11 cellular contexts compared by ENCODE assay signal in the genomic region with DNA sequence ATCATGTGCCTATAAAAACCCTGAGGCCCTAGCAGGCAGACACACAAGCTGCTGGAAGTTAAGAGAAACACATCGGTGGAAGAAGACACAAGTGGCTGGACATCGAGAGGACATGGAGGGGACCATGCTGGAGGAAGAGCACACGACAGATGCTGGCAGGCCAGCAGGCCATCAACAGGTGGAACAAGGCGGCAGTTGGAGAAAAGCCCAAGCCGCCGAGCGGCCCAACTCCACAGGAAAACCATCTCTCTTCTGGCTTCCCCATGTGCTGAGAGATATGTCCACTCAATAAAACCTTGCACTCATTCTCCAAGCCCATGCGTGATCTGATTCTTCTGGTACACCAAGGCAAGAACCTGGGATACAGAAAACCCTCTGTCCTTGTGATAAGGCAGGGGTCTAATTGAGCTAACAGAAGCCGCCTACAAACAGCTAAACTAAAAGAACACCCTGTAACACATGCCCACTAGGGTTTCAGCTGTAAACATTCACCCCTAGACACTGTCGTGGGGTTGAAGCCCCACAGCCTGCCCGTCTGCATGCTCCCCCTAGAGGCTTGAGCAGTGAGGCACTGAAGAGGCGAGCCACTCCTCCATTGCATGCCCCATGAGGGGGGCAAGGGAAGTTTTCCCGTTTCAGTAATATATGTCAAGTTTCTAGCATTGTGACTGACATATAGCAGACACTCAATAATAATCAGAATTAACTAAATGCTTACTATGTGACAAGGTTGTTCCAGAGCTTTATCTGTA. TPM values are rescaled to one million over a fixed set of nuclear protein-coding genes. Genes with fewer than 3 reads are reported as not detected.
DNase-seq lines count a peak whose midpoint lies in the region; ATAC-seq and TF ChIP-seq lines count a peak whose summit lies in the region.
"Had no signal": no experiment of that assay in that cellular context is flagged by ENCODE, and none has a peak within 500 bp of the region (broad histone marks: within the 10 kb centered on the region; RNA-seq: fewer than 3 reads in every experiment).

No MANE protein-coding gene starts in this region.

- no peaks in the 10 kb centered on the region for H3K36me3 Mint-ChIP-seq in activated naive CD8-positive, alpha-beta T cell treated with anti-CD3 and anti-CD28 coated beads for 36 hours
- H3K36me3 Mint-ChIP-seq: natural killer cell treated with Interleukin-12 subunit alpha and Interleukin-12 subunit beta and Interleukin-15 and Interleukin-18, amount 100 ng/mL, for 72 hours had no signal

- H3K4me1 Mint-ChIP-seq in activated naive CD8-positive, alpha-beta T cell treated with anti-CD3 and anti-CD28 coated beads for 36 hours: peaks cover 1% of the 10 kb centered on the region

- no peak overlapping the region for H3K4me3 ChIP-seq in retinal pigment epithelial cell (ENCODE audit: low read length)
- H3K4me3 ChIP-seq: BLaER1 had no signal

- peak; percentile 46 for TF ChIP-seq CTCF in retinal pigment epithelial cell (conservative IDR thresholded peaks at IDR 0.05; ENCODE audit: low read depth, low read length)

- ATAC-seq in activated CD4-positive, CD25-positive, alpha-beta regulatory T cell treated with anti-CD3 and anti-CD28 coated beads, Interleukin-2, amount 50 U/mL, for 24 hours: peak; percentile 32 to 62
- ATAC-seq in HG03520 (IDR thresholded peaks at IDR 0.05; ENCODE audit: unreplicated experiment): peak; percentile 68
- no peak for ATAC-seq in GM19467 (IDR thresholded peaks at IDR 0.05; ENCODE audit: unreplicated experiment)

- no peak for DNase-seq in activated CD4-positive, CD25-positive, alpha-beta regulatory T cell treated with anti-CD3 and anti-CD28 coated beads, Interleukin-2, amount 50 U/mL, for 72 hours
- DNase-seq in activated naive CD8-positive, alpha-beta T cell treated with anti-CD3 and anti-CD28 coated beads for 36 hours: peak; percentile 17
- DNase-seq in retinal pigment epithelial cell (ENCODE audit: low read depth) (no peak), NCI-H748 (lab: John Stamatoyannopoulos, UW; ENCODE audit: unreplicated experiment) (no peak), NCI-H2196 (lab: John Stamatoyannopoulos, UW; ENCODE audit: unreplicated experiment) (no peak)
- DNase-seq: cortex of kidney had no signal

- no peaks in the 10 kb centered on the region for H3K27me3 Mint-ChIP-seq in activated naive CD8-positive, alpha-beta T cell treated with anti-CD3 and anti-CD28 coated beads for 36 hours

- H3K27ac Mint-ChIP-seq in activated naive CD8-positive, alpha-beta T cell treated with anti-CD3 and anti-CD28 coated beads for 36 hours: no peak overlapping the region
- H3K27ac Mint-ChIP-seq: natural killer cell treated with Interleukin-12 subunit alpha and Interleukin-12 subunit beta and Interleukin-15 and Interleukin-18, amount 100 ng/mL, for 72 hours had no signal

- H3K9me3 Mint-ChIP-seq in activated naive CD8-positive, alpha-beta T cell treated with anti-CD3 and anti-CD28 coated beads for 36 hours: no peaks in the 10 kb centered on the region
- H3K9me3 Mint-ChIP-seq: natural killer cell treated with Interleukin-12 subunit alpha and Interleukin-12 subunit beta and Interleukin-15 and Interleukin-18, amount 100 ng/mL, for 72 hours had no signal

- no peak overlapping the region for H3K4me3 Mint-ChIP-seq in activated naive CD8-positive, alpha-beta T cell treated with anti-CD3 and anti-CD28 coated beads for 36 hours
- H3K4me3 Mint-ChIP-seq: natural killer cell treated with Interleukin-12 subunit alpha and Interleukin-12 subunit beta and Interleukin-15 and Interleukin-18, amount 100 ng/mL, for 72 hours had no signal

RNA-seq across cellular contexts. Expression of a gene that starts 39.0 kb away (rescaled TPM):
- total RNA-seq in activated naive CD8-positive, alpha-beta T cell treated with anti-CD3 and anti-CD28 coated beads for 36 hours: not detected
- total RNA-seq: natural killer cell treated with Interleukin-12 subunit alpha and Interleukin-12 subunit beta and Interleukin-15 and Interleukin-18, amount 100 ng/mL, for 72 hours had no signal

RNA-seq across cellular contexts. Expression of a gene that starts 41.4 kb away (rescaled TPM):
- not detected for total RNA-seq in activated naive CD8-positive, alpha-beta T cell treated with anti-CD3 and anti-CD28 coated beads for 36 hours
- total RNA-seq: natural killer cell treated with Interleukin-12 subunit alpha and Interleukin-12 subunit beta and Interleukin-15 and Interleukin-18, amount 100 ng/mL, for 72 hours had no signal
